In genomic region chr6:108563292-108563691, GRCh38 we compare ENCODE assay signal across 9 cellular contexts. TPM values are rescaled to one million over a fixed set of nuclear protein-coding genes. Genes with fewer than 3 reads are reported as not detected.
DNase-seq lines count a peak whose midpoint lies in the region; ATAC-seq and TF ChIP-seq lines count a peak whose summit lies in the region.
"Had no signal": no experiment of that assay in that cellular context is flagged by ENCODE, and none has a peak within 500 bp of the region (broad histone marks: within the 10 kb centered on the region; RNA-seq: fewer than 3 reads in every experiment).

No MANE protein-coding gene starts in this region.

- H3K9me2 ChIP-seq in OCI-LY7 (ENCODE audit: insufficient read depth, low read length): no peaks in the 10 kb centered on the region

- H3K36me3 ChIP-seq in OCI-LY7 (ENCODE audit: insufficient read depth, low read length): peaks cover 5% of the 10 kb centered on the region
- peaks cover 8% of the 10 kb centered on the region for H3K36me3 ChIP-seq in osteoblast (ENCODE audit: insufficient read depth, low read length)

- DNase-seq in AG09309 (ENCODE audit: low read depth) (no peak), OCI-LY7 (ENCODE audit: low spot score) (no peak), epithelial cell of proximal tubule (ENCODE audit: low read depth) (no peak), osteoblast (ENCODE audit: insufficient read length, low spot score, missing footprints) (no peak), NCI-H2029 treated with DMSO at 0.1 percent for 48 hours (lab: John Stamatoyannopoulos, UW) (no peak), OCI-M2 (lab: John Stamatoyannopoulos, UW; ENCODE audit: unreplicated experiment) (no peak), inferior parietal cortex (ENCODE audit: extremely low spot score) (no peak)
- DNase-seq: NCI-H524 treated with DMSO at 0.1 percent for 48 hours had no signal

- H3K4me3 ChIP-seq in AG09309 (ENCODE audit: control insufficient read depth, low read depth, low read length) (peak overlapping the region; percentile 97), OCI-LY7 (ENCODE audit: low read depth, low read length, poor library complexity, severe bottlenecking) (no peak overlapping the region), epithelial cell of proximal tubule (ENCODE audit: low read depth, low read length) (peak overlapping the region; percentile 82), osteoblast (ENCODE audit: insufficient read depth, low read length) (peak overlapping the region; percentile 97)

- H3K27ac ChIP-seq in OCI-LY7 (ENCODE audit: low read depth, low read length, poor library complexity, severe bottlenecking) (no peak overlapping the region), osteoblast (ENCODE audit: low read depth, low read length) (peak overlapping the region; percentile 87)

- CTCF ChIA-PET in OCI-LY7 (lab: Charles Lee; ENCODE audit: unreplicated experiment): no interaction called here

- H3K4me1 ChIP-seq in OCI-LY7 (ENCODE audit: insufficient read depth, low read length, poor library complexity, severe bottlenecking): peaks cover 37% of the 10 kb centered on the region
- H3K4me1 ChIP-seq in osteoblast (ENCODE audit: insufficient read depth, low read length): peaks cover 42% of the 10 kb centered on the region

- intact Hi-C loops in OCI-LY7 (cut with micrococcal nuclease; ENCODE audit: unreplicated experiment): no loop called here

- ATAC-seq in GM18868 (IDR thresholded peaks at IDR 0.05; ENCODE audit: unreplicated experiment): no peak

- H3K79me2 ChIP-seq in OCI-LY7 (ENCODE audit: insufficient read depth, low read depth, low read length): no peaks in the 10 kb centered on the region; the same call in 1 of the 2 replicates
- peaks cover 53% of the 10 kb centered on the region for H3K79me2 ChIP-seq in osteoblast (ENCODE audit: insufficient read depth, low read length)

- H2AFZ ChIP-seq in OCI-LY7 (ENCODE audit: low read length): no peak overlapping the region
- H2AFZ ChIP-seq in osteoblast (ENCODE audit: low read length): no peak overlapping the region

- 0 out of 2 replicates have a peak overlapping the region, but pooled peaks have one; percentile 15 for H3K4me2 ChIP-seq in OCI-LY7 (ENCODE audit: low read length)
- H3K4me2 ChIP-seq in osteoblast (ENCODE audit: insufficient read depth, low read length): peak overlapping the region; percentile 89

- H3K9me3 ChIP-seq in OCI-LY7 (ENCODE audit: low read length) (no peaks in the 10 kb centered on the region), osteoblast (ENCODE audit: low read depth, low read length) (no peaks in the 10 kb centered on the region)

- no TSS peak for BruUV-seq in OCI-LY7 (replicated peaks; lab: Mats Ljungman, UMichigan)

- no peak for TF ChIP-seq CTCF in AG09309 (IDR thresholded peaks at IDR 0.05; ENCODE audit: control insufficient read depth, insufficient read depth, low read depth, low read length, missing control alignments)
- TF ChIP-seq CTCF in OCI-LY7 (conservative IDR thresholded peaks at IDR 0.05; ENCODE audit: low read length): no peak
- TF ChIP-seq CTCF in epithelial cell of proximal tubule (conservative IDR thresholded peaks at IDR 0.05; ENCODE audit: low read depth, low read length): no peak
- no peak for TF ChIP-seq CTCF in osteoblast (IDR thresholded peaks at IDR 0.05; ENCODE audit: extremely low read depth, low read depth, low read length)

- H4K20me1 ChIP-seq in OCI-LY7 (ENCODE audit: insufficient read depth, low read length) (peaks cover 39% of the 10 kb centered on the region), osteoblast (ENCODE audit: insufficient read depth, low read length) (peaks cover 30% of the 10 kb centered on the region)

- no peaks in the 10 kb centered on the region for H3K27me3 ChIP-seq in osteoblast (ENCODE audit: insufficient read depth, low read length)

- POLR2A ChIA-PET in OCI-LY7 (lab: Charles Lee): no interaction called here

RNA-seq across cellular contexts. Expression of gene FOXO3, which starts 2.6 kb away (rescaled TPM):
- total RNA-seq in OCI-LY7 (2014; rRNA removed; shearing (Covaris generic)): 3.0 and 3.8 TPM in 2 replicates
- total RNA-seq in OCI-LY7 (2022) (9.4 and 9.9 TPM in 2 replicates), epithelial cell of proximal tubule (16.8 TPM in 2 replicates), osteoblast (52.2 and 53.2 TPM in 2 replicates)
